In genomic region chr17:76983075-76983411, GRCh38 we compare ENCODE assay signal across 1 cellular context.
TF ChIP-seq lines count a peak whose summit lies in the region.

No MANE protein-coding gene starts in this region.

TF ChIP-seq in HepG2, 621 proteins besides CTCF, POLR2A, EP300 and RAD21 (continued from another document):
- TF ChIP-seq FOXJ3 (CRISPR knock-in tag; IDR thresholded peaks at IDR 0.05; ENCODE audit: borderline replicate concordance): no peak
- TF ChIP-seq ZNF136 (CRISPR knock-in tag; IDR thresholded peaks at IDR 0.05; ENCODE audit: low read depth): no peak
- TF ChIP-seq ZNF720 (CRISPR knock-in tag; IDR thresholded peaks at IDR 0.05): no peak
- TF ChIP-seq KDM4B (CRISPR knock-in tag; IDR thresholded peaks at IDR 0.05): no peak
- no peak for TF ChIP-seq PCBP2 (optimal IDR thresholded peaks at IDR 0.05; ENCODE audit: low read depth, low read length, poor library complexity, severe bottlenecking)
- no peak for TF ChIP-seq THYN1 (CRISPR knock-in tag; IDR thresholded peaks at IDR 0.05; ENCODE audit: borderline replicate concordance, low read depth)
- no peak for TF ChIP-seq ZNF552 (CRISPR knock-in tag; IDR thresholded peaks at IDR 0.05; ENCODE audit: borderline replicate concordance)
- TF ChIP-seq RXRB (CRISPR knock-in tag; IDR thresholded peaks at IDR 0.05; ENCODE audit: borderline replicate concordance): no peak
- no peak for TF ChIP-seq EEA1 (CRISPR knock-in tag; IDR thresholded peaks at IDR 0.05; ENCODE audit: borderline replicate concordance)
- TF ChIP-seq GABPA (IDR thresholded peaks at IDR 0.05; ENCODE audit: low read depth, low read length): no peak
- TF ChIP-seq GABPA (CRISPR knock-in tag; IDR thresholded peaks at IDR 0.05; ENCODE audit: low read depth): no peak
- TF ChIP-seq GABPB1 (CRISPR knock-in tag; IDR thresholded peaks at IDR 0.05): peak; percentile 16; the same call in 1 of the 2 replicates
- no peak for TF ChIP-seq ZNF513 (CRISPR knock-in tag; conservative IDR thresholded peaks at IDR 0.05)
- TF ChIP-seq ZNF282 (IDR thresholded peaks at IDR 0.05; ENCODE audit: partially characterized antibody): no peak
- peak; percentile 17; the same call in 1 of the 2 replicates for TF ChIP-seq HNF4A (CRISPR knock-in tag; IDR thresholded peaks at IDR 0.05)
